ENCODE assay signal across 11 cellular contexts in genomic region chr15:64813075-64813474, GRCh38. TPM values are rescaled to one million over a fixed set of nuclear protein-coding genes. Genes with fewer than 3 reads are reported as not detected.
DNase-seq lines count a peak whose midpoint lies in the region; ATAC-seq and TF ChIP-seq lines count a peak whose summit lies in the region.
"Had no signal": no experiment of that assay in that cellular context is flagged by ENCODE, and none has a peak within 500 bp of the region (broad histone marks: within the 10 kb centered on the region; RNA-seq: fewer than 3 reads in every experiment).

No MANE protein-coding gene starts in this region.

- no peaks in the 10 kb centered on the region for H3K79me2 ChIP-seq in fibroblast of lung (ENCODE audit: control insufficient read depth, insufficient read depth, low read length)

- peaks cover 5% of the 10 kb centered on the region for H3K36me3 ChIP-seq in fibroblast of lung (ENCODE audit: control insufficient read depth, insufficient read depth, low read length)

- no peaks in the 10 kb centered on the region for H3K27me3 ChIP-seq in fibroblast of lung (ENCODE audit: control insufficient read depth, insufficient read depth, low read length)

- H3K4me1 ChIP-seq in fibroblast of lung (ENCODE audit: control insufficient read depth, extremely low read depth, insufficient read depth, low read length), result no peaks in the 10 kb centered on the region

- H3K4me3 ChIP-seq in AG10803 (ENCODE audit: low read length), result no peak overlapping the region
- no peak overlapping the region for H3K4me3 ChIP-seq in fibroblast of lung (replicated peaks in 1 of 4; ENCODE audit: control extremely low read depth in 1 of 4, insufficient read depth in 1 of 4, low read depth in 3 of 4, low read length in 4 of 4)

- H2AFZ ChIP-seq in fibroblast of lung (ENCODE audit: low read length), result no peak overlapping the region

- DNase-seq in AG10803 (ENCODE audit: low read depth), result peak; percentile 44
- DNase-seq in NAMALWA (ENCODE audit: low spot score), result peak; percentile 60
- DNase-seq in fibroblast of lung (ENCODE audit: low read depth in 2 of 2), result peak; percentile 29 to 64
- no peak for DNase-seq in GM10266 (ENCODE audit: extremely low spot score)
- DNase-seq in A172 (ENCODE audit: low spot score), result no peak
- no peak for DNase-seq in NCI-H1930 (lab: John Stamatoyannopoulos, UW)
- DNase-seq: activated CD8-positive, alpha-beta memory T cell treated with anti-CD3 and anti-CD28 coated beads for 24 hours had no signal

- no peak overlapping the region for H3K9ac ChIP-seq in fibroblast of lung (ENCODE audit: insufficient read depth, low read length)

- ATAC-seq in GM19463 (IDR thresholded peaks at IDR 0.05; ENCODE audit: unreplicated experiment) (peak; percentile 59), GM18517 (IDR thresholded peaks at IDR 0.05; ENCODE audit: unreplicated experiment) (no peak)

- TF ChIP-seq CTCF in AG10803 (conservative IDR thresholded peaks at IDR 0.05; ENCODE audit: low read length) (no peak), fibroblast of lung (conservative IDR thresholded peaks at IDR 0.05 in 1 of 2, IDR thresholded peaks at IDR 0.05 in 1 of 2; ENCODE audit: low read depth in 1 of 2, low read length in 2 of 2) (no peak), GM10266 (IDR thresholded peaks at IDR 0.05; ENCODE audit: control insufficient read depth, insufficient read depth, low read depth, missing control alignments) (no peak)

- H3K4me2 ChIP-seq in fibroblast of lung (ENCODE audit: extremely low read depth, insufficient read depth, low read length), result no peak overlapping the region

- H3K27ac ChIP-seq in fibroblast of lung (ENCODE audit: insufficient read depth, low read length), result no peak overlapping the region
- H3K27ac ChIP-seq: C4-2B had no signal

- H3K9me3 ChIP-seq in fibroblast of lung (ENCODE audit: control insufficient read depth, insufficient read depth, low read depth, low read length), result no peaks in the 10 kb centered on the region

- H4K20me1 ChIP-seq in fibroblast of lung (ENCODE audit: control insufficient read depth, extremely low read depth, insufficient read depth, low read length), result no peaks in the 10 kb centered on the region

RNA-seq across cellular contexts. Expression of gene PIF1, which starts 12.4 kb away (rescaled TPM):
- total RNA-seq in fibroblast of lung, result 3.1 and 9.4 TPM in 2 replicates
- polyA plus RNA-seq in fibroblast of lung, result 5.1 and 5.2 TPM in 2 replicates
- polyA plus RNA-seq in fibroblast of lung (2012), result 5.1 and 6.2 TPM in 2 replicates
- 5.8 and 16.8 TPM in 2 replicates for polyA minus RNA-seq in fibroblast of lung (ENCODE audit: low replicate concordance)
- total RNA-seq in A172 (2014; rRNA removed; shearing (Covaris generic)), result 11.0 and 15.1 TPM in 2 replicates

RNA-seq across cellular contexts. Expression of gene PLEKHO2, which starts 28.6 kb away (rescaled TPM):
- 70.1 and 163 TPM in 2 replicates for total RNA-seq in fibroblast of lung
- 39.2 and 78.6 TPM in 2 replicates for polyA plus RNA-seq in fibroblast of lung
- 50.1 and 100 TPM in 2 replicates for polyA plus RNA-seq in fibroblast of lung (2012)
- polyA minus RNA-seq in fibroblast of lung (ENCODE audit: low replicate concordance), result 85.7 and 150 TPM in 2 replicates
- total RNA-seq in A172 (2014; rRNA removed; shearing (Covaris generic)), result 15.2 and 24.3 TPM in 2 replicates

RNA-seq across cellular contexts. Expression of gene RBPMS2, which starts 37.7 kb away (rescaled TPM):
- under 0.01 TPM in 1 of 2 replicates, not detected in the other for total RNA-seq in fibroblast of lung
- 0.18 and 1.1 TPM in 2 replicates for polyA plus RNA-seq in fibroblast of lung
- 1.1 and 3.4 TPM in 2 replicates for polyA plus RNA-seq in fibroblast of lung (2012)
- polyA minus RNA-seq in fibroblast of lung (ENCODE audit: low replicate concordance), result 6.6 TPM in 1 of 2 replicates, not detected in the other
- total RNA-seq in A172 (2014; rRNA removed; shearing (Covaris generic)), result 0.50 and 0.53 TPM in 2 replicates
- total RNA-seq: bronchial epithelial cell had no signal

Comparison
In these comparisons a context has a peak if more than half of its experiments do, and no peak if none do; other contexts are left out.
1. DNase-seq: peak in AG10803 (single experiment), NAMALWA (single experiment) and fibroblast of lung (2 of 2); none in GM10266 (single experiment), A172 (single experiment) and NCI-H1930 (0 of 2).